8 cellular contexts compared by ENCODE assay signal in the genomic region with DNA sequence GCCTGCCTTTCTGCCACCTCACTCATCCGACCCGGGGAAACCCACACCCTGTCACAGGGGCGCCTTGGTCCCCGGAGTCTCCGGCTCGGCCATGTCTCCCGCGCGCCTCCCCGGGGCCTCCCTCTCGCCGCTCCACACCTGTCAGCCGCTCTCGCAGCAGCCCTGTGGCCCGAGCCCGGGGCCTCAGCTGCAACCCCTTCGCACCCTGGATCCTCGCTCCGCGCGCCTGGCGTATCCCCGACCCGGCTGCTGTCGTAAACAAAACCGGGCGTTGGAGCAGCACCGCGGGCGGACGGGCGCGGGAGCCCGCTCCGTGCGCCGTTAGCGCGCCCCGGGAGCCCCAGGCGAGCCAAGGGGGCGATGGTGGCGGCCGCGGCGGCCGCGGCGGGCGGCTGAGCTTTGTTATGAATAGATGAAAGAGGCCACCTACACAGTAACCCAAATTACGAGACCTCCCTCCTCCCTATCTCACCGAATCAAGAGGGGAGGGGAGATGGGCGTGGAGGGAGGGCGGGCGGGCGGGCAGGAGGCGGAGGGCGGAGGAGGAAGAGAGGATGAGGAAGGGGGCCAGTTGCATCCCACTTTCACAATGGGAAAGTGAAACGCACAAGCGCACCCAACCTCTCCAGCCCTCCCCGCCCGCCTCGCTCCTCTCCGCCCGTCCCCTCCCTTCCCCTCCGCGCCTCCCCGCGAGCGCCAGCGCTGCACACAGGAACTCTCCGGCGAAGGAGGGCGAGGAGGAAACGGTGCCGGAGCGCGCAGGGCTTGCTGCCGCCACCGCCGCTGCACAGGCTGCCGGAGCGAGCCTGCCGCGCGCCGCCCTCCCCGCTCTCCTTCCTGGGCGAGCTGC. TPM values are rescaled to one million over a fixed set of nuclear protein-coding genes. Genes with fewer than 3 reads are reported as not detected.
DNase-seq lines count a peak whose midpoint lies in the region; ATAC-seq and TF ChIP-seq lines count a peak whose summit lies in the region.

Gene PLXNC1 (plus strand): TSS at position 587 of the 850 bp plus-strand sequence. CDS start 395 bp downstream, outside the sequence.

- H3K27ac Mint-ChIP-seq in endothelial cell (ENCODE audit: unreplicated experiment) (peak within 1 kb of the TSS; percentile 61), mesothelial cell of epicardium (no peak within 1 kb of the TSS)

- H3K4me3 Mint-ChIP-seq in endothelial cell (ENCODE audit: unreplicated experiment) (peak within 1 kb of the TSS; percentile 83), mesothelial cell of epicardium (peak within 1 kb of the TSS; percentile 68)

- TF ChIP-seq CTCF in endothelial cell (IDR thresholded peaks at IDR 0.05; ENCODE audit: unreplicated experiment) (no peak), mesothelial cell of epicardium (IDR thresholded peaks at IDR 0.05; ENCODE audit: unreplicated experiment) (no peak)

- ATAC-seq in GM18517 (IDR thresholded peaks at IDR 0.05; ENCODE audit: unreplicated experiment) (peak; percentile 37), HG02763 (IDR thresholded peaks at IDR 0.05; ENCODE audit: unreplicated experiment) (peak; percentile 36)

- DNase-seq in NCI-H2227 treated with DMSO at 0.1 percent for 48 hours (lab: John Stamatoyannopoulos, UW) (peak; percentile 47), endothelial cell (ENCODE audit: low spot score) (peak; percentile 47), mesothelial cell of epicardium (ENCODE audit: low spot score in 2 of 2, unreplicated experiment in 2 of 2) (peak in 1 of 2 experiments; percentile 53), OCI-M2 (lab: John Stamatoyannopoulos, UW; ENCODE audit: unreplicated experiment) (no peak)
- peak; percentile 85 for DNase-seq in activated CD8-positive, alpha-beta memory T cell treated with anti-CD3 and anti-CD28 coated beads, Interleukin-2, amount 50 U/mL, for 48 hours
- DNase-seq in stimulated activated CD8-positive, alpha-beta memory T cell treated with anti-CD3 and anti-CD28 coated beads, Interleukin-2, amount 100 ng/mL, for 1 hour (ENCODE audit: low read depth in 2 of 2), result peak; percentile 29 to 42

- H3K9me3 Mint-ChIP-seq in endothelial cell (ENCODE audit: unreplicated experiment), result no peaks in the 10 kb centered on the region
- H3K9me3 Mint-ChIP-seq in mesothelial cell of epicardium, result no peaks in the 10 kb centered on the region

- H3K36me3 Mint-ChIP-seq in endothelial cell (ENCODE audit: low read depth, unreplicated experiment) (peaks cover 2% of the 10 kb centered on the region), mesothelial cell of epicardium (no peaks in the 10 kb centered on the region)

- H3K4me1 Mint-ChIP-seq in endothelial cell (ENCODE audit: unreplicated experiment) (peaks cover 3% of the 10 kb centered on the region), mesothelial cell of epicardium (peaks cover 6% of the 10 kb centered on the region)

- H3K27me3 Mint-ChIP-seq in endothelial cell (ENCODE audit: unreplicated experiment) (peaks cover 9% of the 10 kb centered on the region), mesothelial cell of epicardium (ENCODE audit: low read depth) (peaks cover 87% of the 10 kb centered on the region)

RNA-seq across cellular contexts. Expression of gene PLXNC1, which starts in this region (rescaled TPM):
- total RNA-seq in endothelial cell (ENCODE audit: unreplicated experiment) (1.1 TPM), mesothelial cell of epicardium (3.0 to 3.6 TPM (median 3.4 TPM) in 3 replicates)
